In genomic region chr9:104993291-104993963, GRCh38 we compare ENCODE assay signal across 1 cellular context.
TF ChIP-seq lines count a peak whose summit lies in the region.

No MANE protein-coding gene starts in this region.

TF ChIP-seq in HepG2, 621 proteins besides CTCF, POLR2A, EP300 and RAD21 (continued from another document and continues in another):
- TF ChIP-seq ZNF318 (CRISPR knock-in tag; IDR thresholded peaks at IDR 0.05) (no peak), ZBTB8A (CRISPR knock-in tag; IDR thresholded peaks at IDR 0.05; ENCODE audit: borderline replicate concordance, low read depth) (no peak), MAFF (IDR thresholded peaks at IDR 0.05; ENCODE audit: low read depth, low read length) (peak; percentile 41; the same call in 1 of the 2 replicates), ZNF432 (CRISPR knock-in tag; IDR thresholded peaks at IDR 0.05; ENCODE audit: borderline replicate concordance) (no peak), BCL6 (CRISPR knock-in tag; IDR thresholded peaks at IDR 0.05) (peak; percentile 71), THAP7 (CRISPR knock-in tag; IDR thresholded peaks at IDR 0.05) (0 out of 2 replicates have a peak, but pooled peaks have one; percentile 34), ZNF775 (CRISPR knock-in tag; IDR thresholded peaks at IDR 0.05; ENCODE audit: borderline replicate concordance) (no peak), ZNF614 (CRISPR knock-in tag; IDR thresholded peaks at IDR 0.05; ENCODE audit: borderline replicate concordance) (peak; percentile 26; the same call in 1 of the 2 replicates), ZNF556 (CRISPR knock-in tag; IDR thresholded peaks at IDR 0.05; ENCODE audit: borderline replicate concordance) (no peak), ZNF33A (CRISPR knock-in tag; IDR thresholded peaks at IDR 0.05; ENCODE audit: borderline replicate concordance) (no peak), KIAA2018 (CRISPR knock-in tag; IDR thresholded peaks at IDR 0.05; ENCODE audit: borderline replicate concordance) (no peak), KDM4B (CRISPR knock-in tag; IDR thresholded peaks at IDR 0.05) (no peak), GMEB2 (CRISPR knock-in tag; IDR thresholded peaks at IDR 0.05; ENCODE audit: low read depth) (no peak), PHF8 (CRISPR knock-in tag; IDR thresholded peaks at IDR 0.05) (no peak), PHB2 (IDR thresholded peaks at IDR 0.05; ENCODE audit: partially characterized antibody) (no peak), ZNF687 (CRISPR knock-in tag; IDR thresholded peaks at IDR 0.05) (peak; percentile 25; the same call in 1 of the 2 replicates), ZBTB10 (CRISPR knock-in tag; IDR thresholded peaks at IDR 0.05; ENCODE audit: borderline replicate concordance) (no peak), SAP130 (CRISPR knock-in tag; IDR thresholded peaks at IDR 0.05; ENCODE audit: low read depth) (peak; percentile 43), MAFK (conservative IDR thresholded peaks at IDR 0.05 in 1 of 2, IDR thresholded peaks at IDR 0.05 in 1 of 2; ENCODE audit: low read length in 2 of 2) (peak; percentile 38 to 46; a peak in 3 of 4 replicates), ZNF276 (CRISPR knock-in tag; IDR thresholded peaks at IDR 0.05; ENCODE audit: low read depth) (no peak)
